Comparison of ENCODE assay signal across 1 cellular context in the genomic region with DNA sequence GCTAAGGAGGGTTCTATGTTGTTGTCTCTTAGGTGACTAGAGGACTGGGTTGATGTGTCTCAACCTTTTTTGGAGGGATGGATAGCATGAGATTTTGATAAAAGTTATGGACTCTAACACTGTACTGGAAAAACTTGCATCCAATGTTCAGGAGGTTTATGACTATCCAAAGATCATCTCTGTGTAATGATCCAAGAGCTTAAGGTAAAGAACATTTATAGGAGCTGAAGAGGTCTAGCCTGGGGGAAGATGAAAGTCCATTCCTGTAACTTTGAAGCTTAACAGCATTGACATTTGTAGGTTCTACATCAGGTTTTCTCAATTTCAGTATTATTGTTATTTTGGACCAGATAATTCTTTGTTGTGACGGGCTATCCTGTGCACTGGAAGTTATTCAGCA.
TF ChIP-seq lines count a peak whose summit lies in the region.

No MANE protein-coding gene starts in this region.

TF ChIP-seq in HepG2, 621 proteins besides CTCF, POLR2A, EP300 and RAD21:
- TF ChIP-seq ZBTB38 (CRISPR knock-in tag; IDR thresholded peaks at IDR 0.05) (no peak), HOXA3 (CRISPR knock-in tag; IDR thresholded peaks at IDR 0.05) (no peak), NFKB2 (CRISPR knock-in tag; IDR thresholded peaks at IDR 0.05; ENCODE audit: borderline replicate concordance) (no peak), ZNF614 (CRISPR knock-in tag; IDR thresholded peaks at IDR 0.05; ENCODE audit: borderline replicate concordance) (0 out of 2 replicates have a peak, but pooled peaks have one; percentile 38), ELF1 (CRISPR knock-in tag; IDR thresholded peaks at IDR 0.05) (no peak)
- TF ChIP-seq, protein P1, sequence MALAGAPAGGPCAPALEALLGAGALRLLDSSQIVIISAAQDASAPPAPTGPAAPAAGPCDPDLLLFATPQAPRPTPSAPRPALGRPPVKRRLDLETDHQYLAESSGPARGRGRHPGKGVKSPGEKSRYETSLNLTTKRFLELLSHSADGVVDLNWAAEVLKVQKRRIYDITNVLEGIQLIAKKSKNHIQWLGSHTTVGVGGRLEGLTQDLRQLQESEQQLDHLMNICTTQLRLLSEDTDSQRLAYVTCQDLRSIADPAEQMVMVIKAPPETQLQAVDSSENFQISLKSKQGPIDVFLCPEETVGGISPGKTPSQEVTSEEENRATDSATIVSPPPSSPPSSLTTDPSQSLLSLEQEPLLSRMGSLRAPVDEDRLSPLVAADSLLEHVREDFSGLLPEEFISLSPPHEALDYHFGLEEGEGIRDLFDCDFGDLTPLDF (CRISPR knock-in tag; IDR thresholded peaks at IDR 0.05) = no peak
TF ChIP-seq in HepG2: peak in this region for 1.
